ENCODE assay signal across 8 cellular contexts in genomic region chr11:127843483-127844396, GRCh38.
DNase-seq lines count a peak whose midpoint lies in the region; ATAC-seq, FAIRE-seq and TF ChIP-seq lines count a peak whose summit lies in the region.

No MANE protein-coding gene starts in this region.

- no peak for TF ChIP-seq POLR2A in GM12892 (IDR thresholded peaks at IDR 0.05; ENCODE audit: low read depth, low read length)

- ATAC-seq in HG03159 (IDR thresholded peaks at IDR 0.05; ENCODE audit: unreplicated experiment): peak; percentile 82
- peak; percentile 52 for ATAC-seq in stimulated activated naive CD8-positive, alpha-beta T cell treated with anti-CD3 and anti-CD28 coated beads, Interleukin-15, amount 100 ng/mL, for 72 hours

- DNase-seq in GM12892 (ENCODE audit: insufficient read length): peak; percentile 4
- peak; percentile 4 for DNase-seq in NCI-H524 treated with DMSO at 0.1 percent for 48 hours (lab: John Stamatoyannopoulos, UW)
- DNase-seq in activated CD8-positive, alpha-beta memory T cell treated with anti-CD3 and anti-CD28 coated beads for 24 hours: peak; percentile 77
- DNase-seq in epithelial cell of esophagus (ENCODE audit: low read depth): peak; percentile 77
- DNase-seq in stimulated activated naive CD8-positive, alpha-beta T cell treated with anti-CD3 and anti-CD28 coated beads, Interleukin-15, amount 100 ng/mL, for 72 hours: peak; percentile 42 to 49

- no peaks in the 10 kb centered on the region for H3K36me3 Mint-ChIP-seq in nephron (ENCODE audit: low read depth)

- H3K4me3 Mint-ChIP-seq in nephron: no peak overlapping the region
- no peak overlapping the region for H3K4me3 Mint-ChIP-seq in stimulated activated naive CD8-positive, alpha-beta T cell treated with anti-CD3 and anti-CD28 coated beads, Interleukin-15, amount 100 ng/mL, for 72 hours

- no peak overlapping the region for H3K27ac Mint-ChIP-seq in nephron
- no peak overlapping the region for H3K27ac Mint-ChIP-seq in stimulated activated naive CD8-positive, alpha-beta T cell treated with anti-CD3 and anti-CD28 coated beads, Interleukin-15, amount 100 ng/mL, for 72 hours

- H3K27me3 Mint-ChIP-seq in nephron (ENCODE audit: low read depth): no peaks in the 10 kb centered on the region
- peaks cover 6% of the 10 kb centered on the region for H3K27me3 Mint-ChIP-seq in stimulated activated naive CD8-positive, alpha-beta T cell treated with anti-CD3 and anti-CD28 coated beads, Interleukin-15, amount 100 ng/mL, for 72 hours

- TF ChIP-seq CTCF in 22Rv1 (IDR thresholded peaks at IDR 0.05): peak; percentile 93
- TF ChIP-seq CTCF in epithelial cell of esophagus (IDR thresholded peaks at IDR 0.05; ENCODE audit: insufficient read depth, low read depth, low read length, missing control alignments): peak; percentile 88
- peak; percentile 66 to 80 (median 75) for TF ChIP-seq CTCF in nephron (IDR thresholded peaks at IDR 0.05; ENCODE audit: unreplicated experiment in 3 of 3)

- no peaks in the 10 kb centered on the region for H3K9me3 Mint-ChIP-seq in nephron
- H3K9me3 Mint-ChIP-seq in stimulated activated naive CD8-positive, alpha-beta T cell treated with anti-CD3 and anti-CD28 coated beads, Interleukin-15, amount 100 ng/mL, for 72 hours: no peaks in the 10 kb centered on the region

- H3K4me1 Mint-ChIP-seq in nephron: no peaks in the 10 kb centered on the region
- no peaks in the 10 kb centered on the region for H3K4me1 Mint-ChIP-seq in stimulated activated naive CD8-positive, alpha-beta T cell treated with anti-CD3 and anti-CD28 coated beads, Interleukin-15, amount 100 ng/mL, for 72 hours

- H3K27ac ChIP-seq in 22Rv1: no peak overlapping the region

- no peak overlapping the region for H3K4me3 ChIP-seq in epithelial cell of esophagus (ENCODE audit: low read length)

- peak; percentile 81 for FAIRE-seq in GM12892 (lab: Jason Lieb, UNC)

Comparison
In these comparisons a context has a peak if more than half of its experiments do, and no peak if none do; other contexts are left out.
1. DNase-seq: peak in every context shown above with its lines; median percentile 77 in activated CD8-positive, alpha-beta memory T cell treated with anti-CD3 and anti-CD28 coated beads for 24 hours; 77 in epithelial cell of esophagus; 46 in stimulated activated naive CD8-positive, alpha-beta T cell treated with anti-CD3 and anti-CD28 coated beads, Interleukin-15, amount 100 ng/mL, for 72 hours; 4 in GM12892; 4 in NCI-H524 treated with DMSO at 0.1 percent for 48 hours.